Comparison of ENCODE assay signal across 22 cellular contexts in the genomic region with DNA sequence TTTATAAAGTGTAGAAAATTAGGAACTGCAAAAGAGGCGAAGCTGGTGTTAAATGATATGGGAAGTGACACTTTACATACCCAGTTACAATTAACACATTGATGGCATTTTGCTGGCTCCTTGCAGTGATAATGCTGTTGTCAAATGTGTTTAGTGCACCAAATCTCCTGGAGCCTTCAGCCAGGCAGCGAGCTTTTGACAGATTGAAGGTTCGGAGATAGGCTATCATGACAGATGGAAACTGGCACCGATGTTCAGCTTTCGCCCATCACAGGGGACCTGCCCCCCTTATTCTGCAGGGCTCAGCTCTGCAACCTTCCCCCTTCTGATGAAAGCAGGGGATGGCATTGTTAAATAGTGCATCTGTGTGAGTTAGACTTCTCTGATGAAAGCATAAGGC.
DNase-seq lines count a peak whose midpoint lies in the region; TF ChIP-seq lines count a peak whose summit lies in the region.
"Had no signal": no experiment of that assay in that cellular context is flagged by ENCODE, and none has a peak within 500 bp of the region (broad histone marks: within the 10 kb centered on the region; RNA-seq: fewer than 3 reads in every experiment).

No MANE protein-coding gene starts in this region.

- H3K36me3 Mint-ChIP-seq in glutamatergic neuron (ENCODE audit: unreplicated experiment), result no peaks in the 10 kb centered on the region
- H3K36me3 Mint-ChIP-seq: IgD-negative memory B cell had no signal

- H3K36me3 ChIP-seq in spleen, result no peaks in the 10 kb centered on the region
- H3K36me3 ChIP-seq: MG63 had no signal

- no peak for TF ChIP-seq CTCF in glutamatergic neuron (IDR thresholded peaks at IDR 0.05; ENCODE audit: partially characterized antibody, unreplicated experiment)
- TF ChIP-seq CTCF in spleen (IDR thresholded peaks at IDR 0.05 in 8 of 11, conservative IDR thresholded peaks at IDR 0.05 in 3 of 11), result no peak

- TF ChIP-seq POLR2A in spleen (IDR thresholded peaks at IDR 0.05), result no peak

- peaks cover 15% of the 10 kb centered on the region for H3K9me3 Mint-ChIP-seq in glutamatergic neuron (ENCODE audit: unreplicated experiment)
- H3K9me3 Mint-ChIP-seq: CD4-positive, alpha-beta T cell; IgD-negative memory B cell had no signal

- DNase-seq in NCI-H82 (lab: John Stamatoyannopoulos, UW), result peak; percentile 47
- no peak for DNase-seq in NCI-H82 treated with DMSO at 0.1 percent for 48 hours (lab: John Stamatoyannopoulos, UW; ENCODE audit: unreplicated experiment)
- DNase-seq in NCI-H524 (lab: John Stamatoyannopoulos, UW), result peak; percentile 56 to 92
- DNase-seq in glutamatergic neuron, result peak; percentile 68
- peak; percentile 77 for DNase-seq in retina
- DNase-seq in posterior vena cava (ENCODE audit: low spot score), result no peak
- DNase-seq in NCI-H226, result no peak
- no peak for DNase-seq in spleen
- DNase-seq: Caco-2; CD4-positive, alpha-beta T cell; GF-D8; GM23248; HCEC 1CT; Karpas-422; MG63; NCI-H1048; NCI-H510A; OCI-M1; Right ventricle myocardium superior; SW 1271 had no signal

- H3K27me3 Mint-ChIP-seq in glutamatergic neuron (ENCODE audit: unreplicated experiment), result peaks cover 15% of the 10 kb centered on the region

- H3K4me1 Mint-ChIP-seq in glutamatergic neuron (ENCODE audit: low read depth, unreplicated experiment), result peaks cover 40% of the 10 kb centered on the region
- H3K4me1 Mint-ChIP-seq: IgD-negative memory B cell had no signal

- H3K4me1 ChIP-seq in spleen, result no peaks in the 10 kb centered on the region
- H3K4me1 ChIP-seq: A549, Caco-2 had no signal

- intact Hi-C loops in posterior vena cava (cut with DNase I), result loop anchor here in 1 of 2 donors (10.0 kb wide), 1 partner anchor 223 kb away; no protein-coding TSS in a partner anchor
- intact Hi-C loops in spleen (cut with DNase I; ENCODE audit: low total_unique reads), result no loop called here

- H3K27me3 ChIP-seq in spleen (replicated peaks in 1 of 7), result peaks cover 0 to 9% (median 0%) of the 10 kb centered on the region in 7 donors
- H3K27me3 ChIP-seq: MG63 had no signal

- no peak overlapping the region for H3K27ac ChIP-seq in spleen
- H3K27ac ChIP-seq: A549, GM23248 had no signal

- H3K27ac Mint-ChIP-seq in glutamatergic neuron (ENCODE audit: unreplicated experiment), result peak overlapping the region; percentile 93
- H3K27ac Mint-ChIP-seq: CD4-positive, alpha-beta T cell; IgD-negative memory B cell had no signal

- WGBS in spleen, 5 donors, result 68 to 82% (median 77%) methylated on average over 5 of the region's 5 CpGs

- H3K4me3 Mint-ChIP-seq in glutamatergic neuron (ENCODE audit: unreplicated experiment), result peak overlapping the region; percentile 77
- H3K4me3 Mint-ChIP-seq: CD4-positive, alpha-beta T cell; IgD-negative memory B cell had no signal

- no peaks in the 10 kb centered on the region for H3K9me3 ChIP-seq in spleen
- H3K9me3 ChIP-seq: A549, Caco-2, MG63 had no signal

- H3K4me3 ChIP-seq in spleen, result no peak overlapping the region
- H3K4me3 ChIP-seq: A549, GM23248, MG63 had no signal

Comparison
In these comparisons a context has a peak if more than half of its experiments do, and no peak if none do; other contexts are left out.
1. DNase-seq: peak in NCI-H82 (single experiment), NCI-H524 (2 of 2), glutamatergic neuron (single experiment) and retina (single experiment); none in NCI-H82 treated with DMSO at 0.1 percent for 48 hours (single experiment), posterior vena cava (single experiment), NCI-H226 (single experiment) and spleen (single experiment).